In the genomic region with DNA sequence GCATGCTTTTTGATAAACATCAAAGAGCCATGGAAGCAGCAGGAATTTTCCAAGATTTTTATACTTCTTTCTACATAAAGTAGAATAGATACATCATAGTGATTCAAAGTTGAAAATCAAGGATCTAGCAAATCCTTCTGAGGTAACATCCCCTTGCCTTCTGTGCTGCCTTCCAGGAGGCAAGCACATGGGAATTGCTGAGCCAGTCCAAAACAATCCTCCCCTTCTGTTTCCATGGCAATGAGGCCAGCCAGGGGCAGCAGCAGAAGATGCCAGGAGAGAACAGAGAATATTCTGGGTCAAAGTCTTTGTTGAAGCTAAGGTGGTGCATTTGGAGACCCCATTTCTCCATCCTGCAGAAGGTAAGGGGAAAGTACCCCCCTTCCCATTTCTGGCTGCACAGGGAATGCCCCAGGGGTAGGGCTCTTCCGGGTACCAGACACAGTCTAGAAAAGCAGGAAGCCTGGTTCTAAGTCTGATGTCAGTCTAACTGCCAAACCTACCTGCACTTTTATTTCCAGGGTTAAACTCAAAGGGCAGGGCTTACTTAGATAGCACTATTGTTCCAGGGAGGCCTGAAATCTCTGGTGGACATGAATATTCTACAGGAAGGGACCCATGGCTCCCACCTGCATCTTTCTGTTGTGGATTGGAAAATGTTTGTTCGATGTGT, we compare ENCODE assay signal across 2 cellular contexts.
TF ChIP-seq lines count a peak whose summit lies in the region.

No MANE protein-coding gene starts in this region.

TF ChIP-seq in HepG2, 621 proteins besides CTCF, POLR2A, EP300 and RAD21:
- TF ChIP-seq ZBTB38 (CRISPR knock-in tag; IDR thresholded peaks at IDR 0.05) (no peak), RFX3 (CRISPR knock-in tag; IDR thresholded peaks at IDR 0.05) (peak; percentile 50; the same call in 1 of the 2 replicates), MAFK (conservative IDR thresholded peaks at IDR 0.05 in 1 of 2, IDR thresholded peaks at IDR 0.05 in 1 of 2; ENCODE audit: low read length in 2 of 2) (0 out of 4 replicates have a peak, but pooled peaks have one; percentile 3 to 25), YEATS4 (CRISPR knock-in tag; IDR thresholded peaks at IDR 0.05; ENCODE audit: borderline replicate concordance) (no peak), MAFF (IDR thresholded peaks at IDR 0.05; ENCODE audit: low read depth, low read length) (peak; percentile 24; the same call in 1 of the 2 replicates)
- TF ChIP-seq, protein P1, sequence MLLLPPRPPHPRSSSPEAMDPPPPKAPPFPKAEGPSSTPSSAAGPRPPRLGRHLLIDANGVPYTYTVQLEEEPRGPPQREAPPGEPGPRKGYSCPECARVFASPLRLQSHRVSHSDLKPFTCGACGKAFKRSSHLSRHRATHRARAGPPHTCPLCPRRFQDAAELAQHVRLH (CRISPR knock-in tag; IDR thresholded peaks at IDR 0.05; ENCODE audit: borderline replicate concordance, low read depth): no peak

TF ChIP-seq in WTC11, 78 proteins besides CTCF, POLR2A, EP300 and RAD21:
- no peak for TF ChIP-seq NR1H2 (CRISPR knock-in tag; IDR thresholded peaks at IDR 0.05)
- TF ChIP-seq, protein P2, sequence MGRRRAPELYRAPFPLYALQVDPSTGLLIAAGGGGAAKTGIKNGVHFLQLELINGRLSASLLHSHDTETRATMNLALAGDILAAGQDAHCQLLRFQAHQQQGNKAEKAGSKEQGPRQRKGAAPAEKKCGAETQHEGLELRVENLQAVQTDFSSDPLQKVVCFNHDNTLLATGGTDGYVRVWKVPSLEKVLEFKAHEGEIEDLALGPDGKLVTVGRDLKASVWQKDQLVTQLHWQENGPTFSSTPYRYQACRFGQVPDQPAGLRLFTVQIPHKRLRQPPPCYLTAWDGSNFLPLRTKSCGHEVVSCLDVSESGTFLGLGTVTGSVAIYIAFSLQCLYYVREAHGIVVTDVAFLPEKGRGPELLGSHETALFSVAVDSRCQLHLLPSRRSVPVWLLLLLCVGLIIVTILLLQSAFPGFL (CRISPR knock-in tag; IDR thresholded peaks at IDR 0.05; ENCODE audit: borderline replicate concordance): no peak
- TF ChIP-seq TCF7 (CRISPR knock-in tag; IDR thresholded peaks at IDR 0.05; ENCODE audit: low read depth): no peak
- no peak for TF ChIP-seq KAT7 (CRISPR knock-in tag; IDR thresholded peaks at IDR 0.05; ENCODE audit: borderline replicate concordance)
- TF ChIP-seq CREM (CRISPR knock-in tag; IDR thresholded peaks at IDR 0.05): no peak
- TF ChIP-seq, protein P3, sequence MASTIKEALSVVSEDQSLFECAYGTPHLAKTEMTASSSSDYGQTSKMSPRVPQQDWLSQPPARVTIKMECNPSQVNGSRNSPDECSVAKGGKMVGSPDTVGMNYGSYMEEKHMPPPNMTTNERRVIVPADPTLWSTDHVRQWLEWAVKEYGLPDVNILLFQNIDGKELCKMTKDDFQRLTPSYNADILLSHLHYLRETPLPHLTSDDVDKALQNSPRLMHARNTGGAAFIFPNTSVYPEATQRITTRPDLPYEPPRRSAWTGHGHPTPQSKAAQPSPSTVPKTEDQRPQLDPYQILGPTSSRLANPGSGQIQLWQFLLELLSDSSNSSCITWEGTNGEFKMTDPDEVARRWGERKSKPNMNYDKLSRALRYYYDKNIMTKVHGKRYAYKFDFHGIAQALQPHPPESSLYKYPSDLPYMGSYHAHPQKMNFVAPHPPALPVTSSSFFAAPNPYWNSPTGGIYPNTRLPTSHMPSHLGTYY (CRISPR knock-in tag; IDR thresholded peaks at IDR 0.05): no peak
- TF ChIP-seq, protein P4, sequence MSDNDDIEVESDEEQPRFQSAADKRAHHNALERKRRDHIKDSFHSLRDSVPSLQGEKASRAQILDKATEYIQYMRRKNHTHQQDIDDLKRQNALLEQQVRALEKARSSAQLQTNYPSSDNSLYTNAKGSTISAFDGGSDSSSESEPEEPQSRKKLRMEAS (CRISPR knock-in tag; IDR thresholded peaks at IDR 0.05): no peak
- TF ChIP-seq, protein P5, sequence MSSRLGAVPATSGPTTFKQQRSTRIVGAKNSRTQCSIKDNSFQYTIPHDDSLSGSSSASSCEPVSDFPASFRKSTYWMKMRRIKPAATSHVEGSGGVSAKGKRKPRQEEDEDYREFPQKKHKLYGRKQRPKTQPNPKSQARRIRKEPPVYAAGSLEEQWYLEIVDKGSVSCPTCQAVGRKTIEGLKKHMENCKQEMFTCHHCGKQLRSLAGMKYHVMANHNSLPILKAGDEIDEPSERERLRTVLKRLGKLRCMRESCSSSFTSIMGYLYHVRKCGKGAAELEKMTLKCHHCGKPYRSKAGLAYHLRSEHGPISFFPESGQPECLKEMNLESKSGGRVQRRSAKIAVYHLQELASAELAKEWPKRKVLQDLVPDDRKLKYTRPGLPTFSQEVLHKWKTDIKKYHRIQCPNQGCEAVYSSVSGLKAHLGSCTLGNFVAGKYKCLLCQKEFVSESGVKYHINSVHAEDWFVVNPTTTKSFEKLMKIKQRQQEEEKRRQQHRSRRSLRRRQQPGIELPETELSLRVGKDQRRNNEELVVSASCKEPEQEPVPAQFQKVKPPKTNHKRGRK (CRISPR knock-in tag; IDR thresholded peaks at IDR 0.05; ENCODE audit: borderline replicate concordance): no peak
- TF ChIP-seq ZBTB21 (CRISPR knock-in tag; IDR thresholded peaks at IDR 0.05; ENCODE audit: borderline replicate concordance): no peak
- TF ChIP-seq, protein P6, sequence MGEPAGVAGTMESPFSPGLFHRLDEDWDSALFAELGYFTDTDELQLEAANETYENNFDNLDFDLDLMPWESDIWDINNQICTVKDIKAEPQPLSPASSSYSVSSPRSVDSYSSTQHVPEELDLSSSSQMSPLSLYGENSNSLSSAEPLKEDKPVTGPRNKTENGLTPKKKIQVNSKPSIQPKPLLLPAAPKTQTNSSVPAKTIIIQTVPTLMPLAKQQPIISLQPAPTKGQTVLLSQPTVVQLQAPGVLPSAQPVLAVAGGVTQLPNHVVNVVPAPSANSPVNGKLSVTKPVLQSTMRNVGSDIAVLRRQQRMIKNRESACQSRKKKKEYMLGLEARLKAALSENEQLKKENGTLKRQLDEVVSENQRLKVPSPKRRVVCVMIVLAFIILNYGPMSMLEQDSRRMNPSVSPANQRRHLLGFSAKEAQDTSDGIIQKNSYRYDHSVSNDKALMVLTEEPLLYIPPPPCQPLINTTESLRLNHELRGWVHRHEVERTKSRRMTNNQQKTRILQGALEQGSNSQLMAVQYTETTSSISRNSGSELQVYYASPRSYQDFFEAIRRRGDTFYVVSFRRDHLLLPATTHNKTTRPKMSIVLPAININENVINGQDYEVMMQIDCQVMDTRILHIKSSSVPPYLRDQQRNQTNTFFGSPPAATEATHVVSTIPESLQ (CRISPR knock-in tag; IDR thresholded peaks at IDR 0.05): no peak
- no peak for TF ChIP-seq ZNF232 (CRISPR knock-in tag; IDR thresholded peaks at IDR 0.05)
- TF ChIP-seq ZNF671 (CRISPR knock-in tag; IDR thresholded peaks at IDR 0.05): no peak
- TF ChIP-seq, protein P7, sequence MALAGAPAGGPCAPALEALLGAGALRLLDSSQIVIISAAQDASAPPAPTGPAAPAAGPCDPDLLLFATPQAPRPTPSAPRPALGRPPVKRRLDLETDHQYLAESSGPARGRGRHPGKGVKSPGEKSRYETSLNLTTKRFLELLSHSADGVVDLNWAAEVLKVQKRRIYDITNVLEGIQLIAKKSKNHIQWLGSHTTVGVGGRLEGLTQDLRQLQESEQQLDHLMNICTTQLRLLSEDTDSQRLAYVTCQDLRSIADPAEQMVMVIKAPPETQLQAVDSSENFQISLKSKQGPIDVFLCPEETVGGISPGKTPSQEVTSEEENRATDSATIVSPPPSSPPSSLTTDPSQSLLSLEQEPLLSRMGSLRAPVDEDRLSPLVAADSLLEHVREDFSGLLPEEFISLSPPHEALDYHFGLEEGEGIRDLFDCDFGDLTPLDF (CRISPR knock-in tag; IDR thresholded peaks at IDR 0.05): no peak
- no peak for TF ChIP-seq HMGA2 (CRISPR knock-in tag; IDR thresholded peaks at IDR 0.05)
